ENCODE assay signal across 8 cellular contexts in the genomic region with DNA sequence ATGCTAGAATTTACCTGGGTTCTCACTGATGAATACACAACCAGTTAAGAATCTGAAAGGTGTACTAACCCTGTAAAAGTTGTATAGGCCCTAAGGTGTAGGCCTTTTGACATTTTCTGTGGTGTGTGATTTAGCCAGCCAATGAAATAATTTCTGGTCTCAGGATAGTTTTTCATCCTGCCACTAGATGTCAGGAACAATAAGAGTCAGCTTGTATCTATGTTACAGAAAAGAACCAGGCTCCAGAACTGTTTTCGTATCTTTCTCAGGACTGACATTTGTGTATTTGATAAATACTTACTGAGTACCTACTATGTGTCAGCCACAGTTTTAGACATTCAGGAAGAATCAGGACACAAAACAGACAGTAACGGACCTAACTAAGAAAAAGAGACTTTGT.
DNase-seq lines count a peak whose midpoint lies in the region; ATAC-seq and TF ChIP-seq lines count a peak whose summit lies in the region.

No MANE protein-coding gene starts in this region.

- no peaks in the 10 kb centered on the region for H3K79me2 ChIP-seq in OCI-LY7 (ENCODE audit: insufficient read depth, low read depth, low read length)

- no peaks in the 10 kb centered on the region for H3K9me2 ChIP-seq in OCI-LY7 (ENCODE audit: insufficient read depth, low read length)

- H3K4me2 ChIP-seq in OCI-LY7 (ENCODE audit: low read length) = no peak overlapping the region

- intact Hi-C loops in OCI-LY7 (cut with micrococcal nuclease; ENCODE audit: unreplicated experiment) = no loop called here
- intact Hi-C loops in testis (cut with DNase I; ENCODE audit: low total_unique reads) = no loop called here

- H3K36me3 ChIP-seq in OCI-LY7 (ENCODE audit: insufficient read depth, low read length) (no peaks in the 10 kb centered on the region), testis (ENCODE audit: low read depth, missing control alignments) (no peaks in the 10 kb centered on the region)

- H3K4me3 ChIP-seq in OCI-LY7 (ENCODE audit: low read depth, low read length, poor library complexity, severe bottlenecking) (no peak overlapping the region), testis (no peak overlapping the region)

- CTCF ChIA-PET in OCI-LY7 (lab: Charles Lee; ENCODE audit: unreplicated experiment) = no interaction called here

- no TSS peak for BruUV-seq in OCI-LY7 (replicated peaks; lab: Mats Ljungman, UMichigan)

- 41 to 46% methylated on average over 2 of the region's 2 CpGs for WGBS in testis, 2 donors

- no peaks in the 10 kb centered on the region for H3K9me3 ChIP-seq in OCI-LY7 (ENCODE audit: low read length)
- no peaks in the 10 kb centered on the region for H3K9me3 ChIP-seq in testis

- ATAC-seq in HG02759 (IDR thresholded peaks at IDR 0.05; ENCODE audit: unreplicated experiment) (peak; percentile 78), HG02678 (IDR thresholded peaks at IDR 0.05; ENCODE audit: unreplicated experiment) (no peak)

- no peak for TF ChIP-seq POLR2A in testis (IDR thresholded peaks at IDR 0.05)

- H4K20me1 ChIP-seq in OCI-LY7 (ENCODE audit: insufficient read depth, low read length) = no peaks in the 10 kb centered on the region

- POLR2A ChIA-PET in OCI-LY7 (lab: Charles Lee) = no interaction called here

- H3K27me3 ChIP-seq in testis = no peaks in the 10 kb centered on the region

- peak; percentile 26 for DNase-seq in OCI-LY7 (ENCODE audit: low spot score)
- DNase-seq in fibroblast of the conjunctiva (ENCODE audit: low read depth) = peak; percentile 18
- DNase-seq in testis = no peak
- no peak for DNase-seq in NCI-H774 (lab: John Stamatoyannopoulos, UW)
- DNase-seq in activated CD4-positive, alpha-beta T cell treated with anti-CD3 and anti-CD28 coated beads, Interleukin-2, amount 50 U/mL, for 4 hours = no peak

- no peak overlapping the region for H2AFZ ChIP-seq in OCI-LY7 (ENCODE audit: low read length)

- H3K27ac ChIP-seq in OCI-LY7 (ENCODE audit: low read depth, low read length, poor library complexity, severe bottlenecking) = no peak overlapping the region
- no peak overlapping the region for H3K27ac ChIP-seq in testis

- TF ChIP-seq CTCF in GM12873 (IDR thresholded peaks at IDR 0.05; ENCODE audit: insufficient read depth, low read depth, low read length, missing control alignments) (peak; percentile 25), OCI-LY7 (conservative IDR thresholded peaks at IDR 0.05; ENCODE audit: low read length) (peak; percentile 76), testis (IDR thresholded peaks at IDR 0.05) (peak; percentile 19 to 39 (median 32))

- H3K4me1 ChIP-seq in OCI-LY7 (ENCODE audit: insufficient read depth, low read length, poor library complexity, severe bottlenecking) (no peaks in the 10 kb centered on the region), testis (no peaks in the 10 kb centered on the region)

Comparison
In these comparisons a context has a peak if more than half of its experiments do, and no peak if none do; other contexts are left out.
1. CTCF ChIP-seq: peak in every context shown above with its lines; median percentile 76 in OCI-LY7; 32 in testis; 25 in GM12873.
2. DNase-seq: peak in OCI-LY7 (single experiment) and fibroblast of the conjunctiva (single experiment); none in testis (single experiment), NCI-H774 (single experiment) and activated CD4-positive, alpha-beta T cell treated with anti-CD3 and anti-CD28 coated beads, Interleukin-2, amount 50 U/mL, for 4 hours (0 of 2).